ENCODE assay signal across 9 cellular contexts in the genomic region with DNA sequence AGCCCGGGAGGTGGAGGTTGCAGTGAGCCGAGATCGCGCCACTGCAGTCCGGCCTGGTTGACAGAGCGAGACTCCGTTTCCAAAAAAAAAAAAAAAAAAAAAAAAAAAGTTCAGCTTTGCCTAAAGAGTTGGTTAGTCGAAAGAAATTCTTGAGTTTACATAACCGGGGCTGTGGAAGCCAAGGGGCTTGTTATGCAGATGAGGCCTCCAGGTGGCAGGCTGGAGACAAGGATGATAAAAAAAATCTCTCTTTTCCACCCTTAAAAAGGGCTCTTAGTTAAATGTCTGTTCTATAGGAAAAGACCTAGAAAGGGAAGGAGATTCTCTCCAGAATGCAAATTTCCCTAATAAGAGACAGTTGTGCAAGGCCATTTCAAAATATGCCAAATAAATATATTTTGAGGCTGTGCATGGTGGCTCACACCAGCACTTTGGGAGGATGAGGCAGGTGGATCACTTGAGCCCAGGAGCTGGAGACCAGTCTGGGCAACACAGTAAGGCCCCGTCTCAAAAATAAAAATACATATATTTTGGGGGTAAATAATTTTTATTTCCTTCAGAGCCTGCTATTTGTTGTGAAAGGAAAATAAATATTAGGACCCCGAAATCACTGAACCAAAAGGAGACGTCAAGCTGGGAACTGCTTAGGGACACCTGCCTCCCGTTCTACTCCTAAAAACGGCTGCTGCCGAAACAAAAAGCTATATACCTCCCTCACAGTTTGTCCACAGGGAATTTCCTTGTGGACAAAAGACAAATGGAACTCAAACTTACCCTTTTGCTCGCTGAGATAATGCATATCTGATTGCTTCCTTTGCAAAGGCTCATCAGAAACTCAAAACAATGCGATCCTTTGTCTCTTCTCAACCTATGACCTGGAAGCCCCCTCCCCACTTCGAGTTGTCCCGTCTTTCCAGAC. TPM values are rescaled to one million over a fixed set of nuclear protein-coding genes. Genes with fewer than 3 reads are reported as not detected.
DNase-seq lines count a peak whose midpoint lies in the region; ATAC-seq and TF ChIP-seq lines count a peak whose summit lies in the region.
"Had no signal": no experiment of that assay in that cellular context is flagged by ENCODE, and none has a peak within 500 bp of the region (broad histone marks: within the 10 kb centered on the region; RNA-seq: fewer than 3 reads in every experiment).

No MANE protein-coding gene starts in this region.

- peak; percentile 94 for DNase-seq in GM23338 (ENCODE audit: low spot score)
- DNase-seq in Panc1 (ENCODE audit: low read depth, low spot score): peak; percentile 53
- peak; percentile 81 for DNase-seq in astrocyte of the spinal cord (ENCODE audit: low read depth, low spot score)
- no peak for DNase-seq in smooth muscle cell (lab: John Stamatoyannopoulos, UW; ENCODE audit: unreplicated experiment)

- H3K27ac Mint-ChIP-seq in GM23338: peak overlapping the region; percentile 90

- H3K9ac ChIP-seq in iPS-18a (ENCODE audit: low read length): peak overlapping the region; percentile 0
- no peak overlapping the region for H3K9ac ChIP-seq in smooth muscle cell (ENCODE audit: low read depth)

- no TSS peak for BruUV-seq in Panc1 (replicated peaks; lab: Mats Ljungman, UMichigan)

- H4K20me1 ChIP-seq in GM23338 (replicated peaks; ENCODE audit: insufficient read depth) (no peaks in the 10 kb centered on the region), smooth muscle cell (ENCODE audit: low read depth) (no peaks in the 10 kb centered on the region)

- ATAC-seq in GM23338 (peak; percentile 25), Panc1 (no peak), HG03378 (IDR thresholded peaks at IDR 0.05; ENCODE audit: unreplicated experiment) (no peak), GM21737 (IDR thresholded peaks at IDR 0.05; ENCODE audit: unreplicated experiment) (no peak)

- H3K4me1 ChIP-seq in GM23338 (ENCODE audit: insufficient read depth) (peaks cover 72% of the 10 kb centered on the region), Panc1 (ENCODE audit: control insufficient read depth, insufficient read depth, low read length) (peaks cover 50% of the 10 kb centered on the region), iPS-18a (ENCODE audit: control insufficient read depth, low read depth, low read length) (peaks cover 28% of the 10 kb centered on the region), smooth muscle cell (ENCODE audit: low read depth) (peaks cover 24% of the 10 kb centered on the region)

- peaks cover 7% of the 10 kb centered on the region for H3K9me3 Mint-ChIP-seq in GM23338

- WGBS in smooth muscle cell (ENCODE audit: low lambda C conversion rate): 38% methylated on average over 18 of the region's 19 CpGs

- intact Hi-C loops in Panc1 (cut with micrococcal nuclease; ENCODE audit: unreplicated experiment): loop anchor here (5.0 kb wide), 1 partner anchor 52 kb away; no protein-coding TSS in a partner anchor

- H3K9me3 ChIP-seq in Panc1 (ENCODE audit: control insufficient read depth, insufficient read depth, low read depth, low read length): no peaks in the 10 kb centered on the region
- H3K9me3 ChIP-seq in iPS-18a (ENCODE audit: control insufficient read depth, low read depth, low read length): no peaks in the 10 kb centered on the region
- no peaks in the 10 kb centered on the region for H3K9me3 ChIP-seq in smooth muscle cell (replicated peaks; ENCODE audit: low read depth)
- H3K9me3 ChIP-seq: SJSA1 had no signal

- CTCF ChIA-PET in Panc1 (lab: Charles Lee): interaction anchor here (0.6 to 1.3 kb wide), 5 partner anchors 22 to 102 kb away, joined by 3 to 14 read pairs (median 3); no protein-coding TSS in a partner anchor

- H3K27ac ChIP-seq in C4-2B (no peak overlapping the region), GM23338 (ENCODE audit: low read depth) (peak overlapping the region; percentile 96), Panc1 (ENCODE audit: low read length) (peak overlapping the region; percentile 90), iPS-18a (ENCODE audit: low read length) (peak overlapping the region; percentile 28), smooth muscle cell (ENCODE audit: low read depth) (no peak overlapping the region)
- H3K27ac ChIP-seq: SJSA1 had no signal

- H3F3A ChIP-seq in GM23338 (replicated peaks; ENCODE audit: low read depth) (peaks cover 31% of the 10 kb centered on the region), smooth muscle cell (ENCODE audit: low read depth) (peaks cover 5% of the 10 kb centered on the region)

- H3K27me3 ChIP-seq in GM23338 (ENCODE audit: insufficient read depth) (no peaks in the 10 kb centered on the region), Panc1 (ENCODE audit: control insufficient read depth, insufficient read depth, low read length) (no peaks in the 10 kb centered on the region), iPS-18a (ENCODE audit: control insufficient read depth, insufficient read depth, low read length) (no peaks in the 10 kb centered on the region), smooth muscle cell (ENCODE audit: low read depth) (no peaks in the 10 kb centered on the region)
- H3K27me3 ChIP-seq: SJSA1 had no signal

- H3K4me2 ChIP-seq in GM23338 (peak overlapping the region; percentile 66), smooth muscle cell (no peak overlapping the region)

- in situ Hi-C loops in Panc1 (cut with HindIII; ENCODE audit: low pct_unique_long_range_greater_than_20kb, low sequenced_read_pairs) (no loop called here), astrocyte of the spinal cord (cut with HindIII; ENCODE audit: low sequenced_read_pairs) (no loop called here)

- POLR2A ChIA-PET in Panc1 (lab: Charles Lee): interaction anchor here (0.7 to 2.0 kb wide), 2 partner anchors 50 to 66 kb away, joined by 5 to 17 read pairs; no protein-coding TSS in a partner anchor

- H3K36me3 Mint-ChIP-seq in GM23338 (ENCODE audit: low read depth): peaks cover 16% of the 10 kb centered on the region

- TF ChIP-seq CTCF in C4-2B (conservative IDR thresholded peaks at IDR 0.05) (peak; percentile 82), GM23338 (conservative IDR thresholded peaks at IDR 0.05; ENCODE audit: low read depth in 2 of 2) (peak; percentile 43 to 48), Panc1 (IDR thresholded peaks at IDR 0.05) (peak; percentile 91), astrocyte of the spinal cord (IDR thresholded peaks at IDR 0.05; ENCODE audit: low read depth, low read length) (peak; percentile 82), smooth muscle cell (IDR thresholded peaks at IDR 0.05; ENCODE audit: borderline replicate concordance, insufficient read depth, poor library complexity, severe bottlenecking) (peak; percentile 60)

- H3K79me2 ChIP-seq in GM23338 (replicated peaks; ENCODE audit: insufficient read depth) (peaks cover 12% of the 10 kb centered on the region), smooth muscle cell (ENCODE audit: low read depth) (peaks cover 13% of the 10 kb centered on the region)

- H2AFZ ChIP-seq in GM23338 (no peak overlapping the region), smooth muscle cell (ENCODE audit: low read depth) (no peak overlapping the region)

- peaks cover 42% of the 10 kb centered on the region for H3K27me3 Mint-ChIP-seq in GM23338 (ENCODE audit: insufficient read depth, low read depth, poor library complexity)

- peak overlapping the region; percentile 34 for H3K4me3 ChIP-seq in GM23338
- H3K4me3 ChIP-seq in Panc1 (ENCODE audit: low read depth in 2 of 2, low read length in 2 of 2): no peak overlapping the region
- H3K4me3 ChIP-seq in astrocyte of the spinal cord (ENCODE audit: low read depth, low read length): no peak overlapping the region
- H3K4me3 ChIP-seq in iPS-18a (ENCODE audit: low read length): peak overlapping the region; percentile 38
- H3K4me3 ChIP-seq in smooth muscle cell: no peak overlapping the region
- H3K4me3 ChIP-seq: SJSA1 had no signal

- peaks cover 67% of the 10 kb centered on the region for H3K4me1 Mint-ChIP-seq in GM23338

- H3K36me3 ChIP-seq in GM23338 (ENCODE audit: insufficient read depth) (no peaks in the 10 kb centered on the region), Panc1 (ENCODE audit: control insufficient read depth, insufficient read depth, low read length) (no peaks in the 10 kb centered on the region), iPS-18a (ENCODE audit: control insufficient read depth, low read depth, low read length) (no peaks in the 10 kb centered on the region), smooth muscle cell (ENCODE audit: low read depth) (no peaks in the 10 kb centered on the region)
- H3K36me3 ChIP-seq: SJSA1 had no signal

- no peaks in the 10 kb centered on the region for H3K9me2 ChIP-seq in GM23338 (ENCODE audit: insufficient read depth)

- peak overlapping the region; percentile 56 for H3K4me3 Mint-ChIP-seq in GM23338

TF ChIP-seq in GM23338, 12 proteins besides CTCF, POLR2A, EP300 and RAD21 (continues in another document):
- peak; percentile 58; the same call in 1 of the 2 replicates for TF ChIP-seq NANOG (IDR thresholded peaks at IDR 0.05; ENCODE audit: borderline replicate concordance)

RNA-seq across cellular contexts. Expression of gene IFITM2, which starts 2.4 kb away (rescaled TPM):
- 57.3 and 91.2 TPM in 2 replicates for total RNA-seq in GM23338 (2014; rRNA removed; shearing (Covaris generic))
- 857 and 906 TPM in 2 replicates for polyA plus RNA-seq in GM23338 (2016; fragmentation: Nextera tagmentation; extraction: Ambion mirVana)
- total RNA-seq in Panc1 (2021; ENCODE audit: unreplicated experiment): 183 TPM
- polyA plus RNA-seq in Panc1 (2012; ENCODE audit: insufficient read length): 402 TPM
- 210 and 211 TPM in 2 replicates for total RNA-seq in smooth muscle cell
- 1,227 and 1,486 TPM in 2 replicates for polyA plus RNA-seq in smooth muscle cell

RNA-seq across cellular contexts. Expression of gene IFITM5, which starts 5.8 kb away (rescaled TPM):
- total RNA-seq in GM23338 (2014; rRNA removed; shearing (Covaris generic)): not detected in 2 replicates
- polyA plus RNA-seq in GM23338 (2016; fragmentation: Nextera tagmentation; extraction: Ambion mirVana) (0.42 TPM in 1 of 2 replicates, not detected in the other), smooth muscle cell (not detected in 2 replicates)
- total RNA-seq in Panc1 (2021; ENCODE audit: unreplicated experiment) (not detected), smooth muscle cell (not detected in 2 replicates)
- polyA plus RNA-seq in Panc1 (2012; ENCODE audit: insufficient read length): 0.30 TPM
- total RNA-seq: SJSA1 had no signal

RNA-seq across cellular contexts. Expression of gene IFITM1, which starts 8.7 kb away (rescaled TPM):
- total RNA-seq in GM23338 (2014; rRNA removed; shearing (Covaris generic)): 396 and 409 TPM in 2 replicates
- polyA plus RNA-seq in GM23338 (2016; fragmentation: Nextera tagmentation; extraction: Ambion mirVana) (1,180 and 1,194 TPM in 2 replicates), smooth muscle cell (599 and 726 TPM in 2 replicates)
- total RNA-seq in Panc1 (2021; ENCODE audit: unreplicated experiment) (66.3 TPM), smooth muscle cell (355 TPM in 2 replicates)
- polyA plus RNA-seq in Panc1 (2012; ENCODE audit: insufficient read length): 206 TPM

RNA-seq across cellular contexts. Expression of gene IFITM3, which starts 15.5 kb away (rescaled TPM):
- total RNA-seq in GM23338 (2014; rRNA removed; shearing (Covaris generic)): 72.4 and 82.3 TPM in 2 replicates
- 829 and 840 TPM in 2 replicates for polyA plus RNA-seq in GM23338 (2016; fragmentation: Nextera tagmentation; extraction: Ambion mirVana)
- total RNA-seq in Panc1 (2021; ENCODE audit: unreplicated experiment): 614 TPM
- 1,322 TPM for polyA plus RNA-seq in Panc1 (2012; ENCODE audit: insufficient read length)
- total RNA-seq in smooth muscle cell: 392 and 393 TPM in 2 replicates
- 3,295 and 4,132 TPM in 2 replicates for polyA plus RNA-seq in smooth muscle cell

RNA-seq across cellular contexts. Expression of gene PGGHG, which starts 16.2 kb away (rescaled TPM):
- 45.4 and 55.8 TPM in 2 replicates for total RNA-seq in GM23338 (2014; rRNA removed; shearing (Covaris generic))
- polyA plus RNA-seq in GM23338 (2016; fragmentation: Nextera tagmentation; extraction: Ambion mirVana) (18.1 and 24.9 TPM in 2 replicates), smooth muscle cell (16.6 and 24.3 TPM in 2 replicates)
- total RNA-seq in Panc1 (2021; ENCODE audit: unreplicated experiment) (115 TPM), smooth muscle cell (8.6 and 18.2 TPM in 2 replicates)
- polyA plus RNA-seq in Panc1 (2012; ENCODE audit: insufficient read length): 129 TPM

Comparison
In these comparisons a context has a peak if more than half of its experiments do, and no peak if none do; other contexts are left out.
1. H3K27ac ChIP-seq: peak in GM23338 (single experiment), Panc1 (single experiment) and iPS-18a (single experiment); none in C4-2B (single experiment) and smooth muscle cell (single experiment).
2. H3K4me3 ChIP-seq: peak in GM23338 (single experiment) and iPS-18a (single experiment); none in Panc1 (0 of 2), astrocyte of the spinal cord (single experiment) and smooth muscle cell (single experiment).
3. Peak in every context shown above with its lines, with median percentiles within 50 percentile points of each other: CTCF ChIP-seq.